Comparison of ENCODE assay signal across 28 cellular contexts in the genomic region with DNA sequence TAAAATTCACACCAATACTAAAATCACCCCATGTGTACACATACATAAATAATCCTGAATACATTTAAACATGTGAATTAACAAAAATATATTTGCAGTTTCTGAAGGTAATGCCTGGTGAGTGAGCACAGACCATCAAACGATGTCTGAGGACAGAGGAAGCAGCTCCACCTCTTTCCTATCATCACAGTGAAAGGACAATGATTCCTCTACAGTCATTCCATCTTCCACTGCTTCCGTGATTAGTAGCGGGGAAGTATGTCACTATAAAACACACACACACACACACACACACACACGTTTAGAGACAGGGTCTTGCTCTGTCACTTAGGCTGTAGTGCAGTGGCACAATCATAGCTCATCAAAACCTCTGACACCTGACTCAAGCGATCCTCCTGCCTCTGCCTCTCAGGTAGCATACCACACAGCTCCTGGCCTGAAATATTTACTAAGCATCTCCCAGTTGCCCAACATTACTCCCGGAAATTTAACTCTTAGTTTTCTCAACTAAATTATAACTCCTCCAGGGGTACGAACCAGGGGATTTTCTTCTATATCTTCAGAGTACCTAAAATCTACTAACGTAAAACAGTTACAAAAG. TPM values are rescaled to one million over a fixed set of nuclear protein-coding genes. Genes with fewer than 3 reads are reported as not detected.
DNase-seq lines count a peak whose midpoint lies in the region; ATAC-seq, FAIRE-seq and TF ChIP-seq lines count a peak whose summit lies in the region.
"Had no signal": no experiment of that assay in that cellular context is flagged by ENCODE, and none has a peak within 500 bp of the region (broad histone marks: within the 10 kb centered on the region; RNA-seq: fewer than 3 reads in every experiment).

No MANE protein-coding gene starts in this region.

- no peak overlapping the region for H3K9ac ChIP-seq in H9 (ENCODE audit: extremely low read depth, insufficient read length, low read length)

- H4K5ac ChIP-seq in H9 (ENCODE audit: insufficient read length, low read depth, low read length) = no peak overlapping the region

- intact Hi-C loops in Right ventricle myocardium inferior (cut with DNase I) = no loop called here
- intact Hi-C loops in right lobe of liver (cut with DNase I) = no loop called here

- H3K4me1 ChIP-seq in right atrium auricular region (peaks cover 0 to 7% of the 10 kb centered on the region in 2 donors), H9 (ENCODE audit: insufficient read depth, low read length) (peaks cover 7% of the 10 kb centered on the region; the same call in 1 of the 2 replicates), right lobe of liver (peaks cover 0 to 13% (median 4%) of the 10 kb centered on the region in 4 donors)
- H3K4me1 ChIP-seq: BE2C had no signal

- TF ChIP-seq POLR2A in right lobe of liver (IDR thresholded peaks at IDR 0.05) = no peak

- ATAC-seq in Right ventricle myocardium inferior (peak; percentile 23), right lobe of liver (peak in 3 of 4 donors; percentile 49 to 64 (median 50)), HG03108 (IDR thresholded peaks at IDR 0.05; ENCODE audit: unreplicated experiment) (no peak)
- ATAC-seq: PC-3 had no signal

- no peak overlapping the region for H3K4me3 ChIP-seq in right atrium auricular region
- H3K4me3 ChIP-seq in right lobe of liver = no peak overlapping the region
- H3K4me3 ChIP-seq: MG63 had no signal

- H2BK120ac ChIP-seq in H9 (ENCODE audit: low read depth, low read length, poor library complexity, severe bottlenecking) = no peak overlapping the region

- H3K4me3 Mint-ChIP-seq in H9 = no peak overlapping the region
- H3K4me3 Mint-ChIP-seq: CD14-positive monocyte had no signal

- peaks cover 0 to 5% of the 10 kb centered on the region in 2 donors for H3K9me3 ChIP-seq in right atrium auricular region
- no peaks in the 10 kb centered on the region for H3K9me3 ChIP-seq in H9 (ENCODE audit: control insufficient read depth, low read depth, low read length)
- no peaks in the 10 kb centered on the region for H3K9me3 ChIP-seq in right lobe of liver
- H3K9me3 ChIP-seq: BE2C had no signal

- H3K27me3 Mint-ChIP-seq in H9 (ENCODE audit: low read depth) = no peaks in the 10 kb centered on the region

- H3K79me2 ChIP-seq in H9 (ENCODE audit: insufficient read depth, low read length) = peaks cover 9% of the 10 kb centered on the region; the same call in 1 of the 2 replicates

- WGBS in H9 (ENCODE audit: extremely low coverage, insufficient read length, low lambda C conversion rate) = no CpG with 5 or more reads among the region's 8 CpGs
- 46% methylated on average over 8 of the region's 8 CpGs for WGBS in right lobe of liver (ENCODE audit: insufficient coverage, low coverage, low lambda C conversion rate, missing lambda C conversion rate)

- peaks cover 2% of the 10 kb centered on the region for H3K79me1 ChIP-seq in H9 (ENCODE audit: insufficient read depth, low read depth, low read length, poor library complexity, severe bottlenecking)

- no peak overlapping the region for H3K27ac ChIP-seq in right atrium auricular region
- no peak overlapping the region for H3K27ac ChIP-seq in H9 (ENCODE audit: insufficient read length, low read depth, low read length)
- no peak overlapping the region for H3K27ac ChIP-seq in right lobe of liver
- H3K27ac ChIP-seq: 22Rv1 had no signal

- H3K27me3 ChIP-seq in right atrium auricular region = no peaks in the 10 kb centered on the region
- H3K27me3 ChIP-seq in H9 (ENCODE audit: insufficient read depth, low read length) = no peaks in the 10 kb centered on the region
- no peaks in the 10 kb centered on the region for H3K27me3 ChIP-seq in right lobe of liver
- H3K27me3 ChIP-seq: BE2C, MG63 had no signal

- H3K36me3 Mint-ChIP-seq in H9 (ENCODE audit: insufficient read depth in 1 of 3, low read depth in 3 of 3) = peaks cover 7 to 18% (median 18%) of the 10 kb centered on the region in 3 experiments

- no peak overlapping the region for H3T11ph ChIP-seq in H9 (ENCODE audit: low read length)

- H3K27ac Mint-ChIP-seq in H9 = peak overlapping the region in 2 of 3 experiments; percentile 7 to 23; a peak in 2 of 7 replicates
- H3K27ac Mint-ChIP-seq: CD14-positive monocyte had no signal

- no peak overlapping the region for H3K14ac ChIP-seq in H9 (ENCODE audit: insufficient read depth, low read length)

- H4K20me1 ChIP-seq in H9 (ENCODE audit: control insufficient read depth, insufficient read depth, insufficient read length) = no peaks in the 10 kb centered on the region

- H3K4ac ChIP-seq in H9 (ENCODE audit: low read depth, low read length) = no peak overlapping the region

- H2BK12ac ChIP-seq in H9 (ENCODE audit: insufficient read length, low read depth, low read length) = no peak overlapping the region

- no peaks in the 10 kb centered on the region for H3K23me2 ChIP-seq in H9 (ENCODE audit: insufficient read length, low read depth, low read length, poor library complexity, severe bottlenecking)

- peaks cover 0 to 21% of the 10 kb centered on the region in 2 experiments; a peak in 3 of 5 replicates for H3K9me3 Mint-ChIP-seq in H9
- H3K9me3 Mint-ChIP-seq: CD8-positive, alpha-beta memory T cell had no signal

- H2BK15ac ChIP-seq in H9 (ENCODE audit: low read depth, low read length) = no peak overlapping the region

- no peak overlapping the region for H2BK5ac ChIP-seq in H9 (ENCODE audit: insufficient read length, low read length)

- no peak overlapping the region for H2AK5ac ChIP-seq in H9 (ENCODE audit: insufficient read length, low read length)

- H3K4me1 Mint-ChIP-seq in H9 = peaks cover 25 to 29% of the 10 kb centered on the region in 2 experiments

- no peak for DNase-seq in Right ventricle myocardium inferior (ENCODE audit: missing footprints)
- DNase-seq in right atrium auricular region (ENCODE audit: low spot score) = no peak
- DNase-seq in H9 = no peak
- peak; percentile 12 to 27 for DNase-seq in dermis microvascular lymphatic vessel endothelial cell (ENCODE audit: low read depth in 2 of 2)
- no peak for DNase-seq in right lobe of liver
- DNase-seq in pons (ENCODE audit: low spot score) = no peak
- no peak for DNase-seq in frontal cortex (ENCODE audit: low spot score in 2 of 2)
- DNase-seq: BE2C; CD8-positive, alpha-beta memory T cell; DMS153; DND-41; KG1; MG63; NCI-H1105 treated with DMSO at 0.1 percent for 48 hours; NCI-H146; NCI-H1930; NCI-H2107; NCI-H524; NCI-H774; NK-92 treated with Interleukin-12 subunit alpha and Interleukin-12 subunit beta, amount 100 ng/mL, for 24 hours; PC-3; SHP77 had no signal

- no peak for FAIRE-seq in frontal cortex (lab: Jason Lieb, UNC)
- FAIRE-seq: GM12892, GM19239, HTR-8/SVneo had no signal

- H3K56ac ChIP-seq in H9 (ENCODE audit: insufficient read length, low read depth, low read length) = no peak overlapping the region

- H4K8ac ChIP-seq in H9 (replicated peaks; ENCODE audit: insufficient read length, low read depth, low read length) = no peak overlapping the region

- no peak overlapping the region for H3K4me2 ChIP-seq in H9 (ENCODE audit: insufficient read depth, insufficient read length, low read length)

- no peak overlapping the region for H2AFZ ChIP-seq in H9 (ENCODE audit: low read length)

- H3K36me3 ChIP-seq in right atrium auricular region (no peaks in the 10 kb centered on the region), right lobe of liver (no peaks in the 10 kb centered on the region)
- H3K36me3 ChIP-seq: BE2C had no signal

- H2BK20ac ChIP-seq in H9 (ENCODE audit: low read depth, low read length, poor library complexity, severe bottlenecking) = no peak overlapping the region

- no peak for TF ChIP-seq CTCF in right atrium auricular region (IDR thresholded peaks at IDR 0.05)
- TF ChIP-seq CTCF in H9 (conservative IDR thresholded peaks at IDR 0.05) = no peak
- no peak for TF ChIP-seq CTCF in right lobe of liver (IDR thresholded peaks at IDR 0.05)

- no peak overlapping the region for H3K18ac ChIP-seq in H9 (ENCODE audit: insufficient read length, low read depth, low read length)

- no peak overlapping the region for H3K23ac ChIP-seq in H9 (ENCODE audit: insufficient read length, low read depth, low read length)

- no peak overlapping the region for H4K91ac ChIP-seq in H9 (ENCODE audit: insufficient read length, low read depth, low read length)

RNA-seq across cellular contexts. Expression of a gene that starts 12.8 kb away (rescaled TPM):
- total RNA-seq in Right ventricle myocardium inferior (58.1 TPM), right atrium auricular region (10 to 100 TPM; 31.8 to 40.8 TPM), H9 (2021) (21.3 and 22.5 TPM in 2 replicates), dermis microvascular lymphatic vessel endothelial cell (15.0 and 28.2 TPM in 2 replicates), right lobe of liver (10 to 100 TPM in 5 of 6 experiments, 1 to 10 TPM in 1; 9.3 to 21.9 (median 11.8) TPM), frontal cortex (29.8 TPM)

RNA-seq across cellular contexts. Expression of a gene that starts 12.9 kb away (rescaled TPM):
- total RNA-seq in Right ventricle myocardium inferior (22.2 TPM), right atrium auricular region (10 to 100 TPM; 22.2 to 28.9 TPM), H9 (2021) (61.8 and 66.3 TPM in 2 replicates), dermis microvascular lymphatic vessel endothelial cell (16.8 and 19.3 TPM in 2 replicates), right lobe of liver (10 to 100 TPM in 1 of 6 experiments, 1 to 10 TPM in 5; 7.4 to 20.4 (median 9.0) TPM), frontal cortex (41.2 TPM)

Comparison
In these comparisons a context has a peak if more than half of its experiments do, and no peak if none do; other contexts are left out.
1. DNase-seq: peak in dermis microvascular lymphatic vessel endothelial cell (2 of 2); none in Right ventricle myocardium inferior (single experiment), right atrium auricular region (single experiment), H9 (single experiment), right lobe of liver (0 of 3), pons (single experiment) and frontal cortex (0 of 2).